17 cellular contexts compared by ENCODE assay signal in the genomic region with DNA sequence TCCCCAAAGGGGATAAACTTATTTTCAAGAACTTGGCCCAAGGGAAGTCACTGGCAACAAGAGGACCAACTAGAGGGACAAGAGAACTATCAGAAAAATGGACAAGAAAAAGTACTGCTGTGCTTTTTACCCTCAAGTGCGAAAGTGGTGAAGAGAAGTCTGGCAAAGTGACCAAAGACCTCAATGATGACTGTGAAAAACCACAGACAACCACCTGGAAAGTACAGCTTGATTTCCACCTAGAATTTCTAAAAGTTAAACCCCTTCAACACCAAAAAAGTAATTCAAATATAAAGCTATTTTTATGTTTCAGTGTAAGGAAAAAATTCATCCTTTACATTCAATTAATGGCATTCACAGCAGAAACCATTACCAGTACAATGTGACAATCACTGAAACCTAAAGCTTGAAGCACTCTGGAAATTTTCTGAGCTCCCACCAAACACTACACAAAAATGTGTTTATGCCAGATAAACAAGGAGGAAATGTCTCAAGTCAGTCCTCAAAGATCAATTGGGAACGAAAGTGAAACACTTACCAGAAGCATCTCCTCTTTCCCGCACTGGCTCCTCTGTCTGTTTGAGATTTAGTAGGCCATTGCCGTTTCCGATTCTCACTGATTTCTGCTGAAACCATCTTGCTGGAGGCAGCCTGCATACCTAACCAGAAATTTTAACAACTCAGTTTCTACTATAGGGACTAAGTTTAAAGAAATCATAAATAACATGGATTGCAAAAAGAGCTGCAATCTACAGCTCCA. TPM values are rescaled to one million over a fixed set of nuclear protein-coding genes. Genes with fewer than 3 reads are reported as not detected.
DNase-seq lines count a peak whose midpoint lies in the region; ATAC-seq and TF ChIP-seq lines count a peak whose summit lies in the region.
"Had no signal": no experiment of that assay in that cellular context is flagged by ENCODE, and none has a peak within 500 bp of the region (broad histone marks: within the 10 kb centered on the region; RNA-seq: fewer than 3 reads in every experiment).

No MANE protein-coding gene starts in this region.

- H3K36me3 Mint-ChIP-seq in activated T-cell treated with anti-CD3 and anti-CD28 coated beads, Interleukin-2, amount 50 U/mL, for 72 hours (ENCODE audit: insufficient read depth in 2 of 2), result peaks cover 10 to 48% of the 10 kb centered on the region in 2 donors
- peaks cover 19% of the 10 kb centered on the region for H3K36me3 Mint-ChIP-seq in activated naive CD4-positive, alpha-beta T cell treated with anti-CD3 and anti-CD28 coated beads, Interleukin-2, amount 50 U/mL, for 24 hours

- H3K4me1 ChIP-seq in adrenal gland (replicated peaks in 1 of 2), result peaks cover 4 to 8% of the 10 kb centered on the region in 2 donors
- H3K4me1 ChIP-seq in tibial artery, result peaks cover 0 to 7% (median 2%) of the 10 kb centered on the region in 4 donors

- peak overlapping the region; percentile 36 to 61 for H3K4me3 Mint-ChIP-seq in activated T-cell treated with anti-CD3 and anti-CD28 coated beads, Interleukin-2, amount 50 U/mL, for 72 hours
- H3K4me3 Mint-ChIP-seq in activated naive CD4-positive, alpha-beta T cell treated with anti-CD3 and anti-CD28 coated beads, Interleukin-2, amount 50 U/mL, for 24 hours, result peak overlapping the region; percentile 19

- TF ChIP-seq CTCF in adrenal gland (IDR thresholded peaks at IDR 0.05), result no peak
- no peak for TF ChIP-seq CTCF in tibial artery (IDR thresholded peaks at IDR 0.05)

- no peaks in the 10 kb centered on the region for H3K27me3 ChIP-seq in adrenal gland
- no peaks in the 10 kb centered on the region for H3K27me3 ChIP-seq in tibial artery
- H3K27me3 ChIP-seq: ovary, upper lobe of right lung had no signal

- H3K9me3 ChIP-seq in adrenal gland (replicated peaks in 1 of 3) (no peaks in the 10 kb centered on the region), tibial artery (no peaks in the 10 kb centered on the region)
- H3K9me3 ChIP-seq: ovary, upper lobe of right lung had no signal

- no peak overlapping the region for H3K4me3 ChIP-seq in adrenal gland
- no peak overlapping the region for H3K4me3 ChIP-seq in tibial artery
- H3K4me3 ChIP-seq: lung, ovary, upper lobe of right lung had no signal

- TF ChIP-seq POLR2A in adrenal gland (IDR thresholded peaks at IDR 0.05), result no peak

- H3K36me3 ChIP-seq in adrenal gland (replicated peaks in 1 of 2) (peaks cover 0 to 84% of the 10 kb centered on the region in 2 donors), tibial artery (peaks cover 64 to 89% (median 78%) of the 10 kb centered on the region in 3 donors)
- H3K36me3 ChIP-seq: ovary had no signal

- no peak for DNase-seq in activated T-cell treated with anti-CD3 and anti-CD28 coated beads, Interleukin-2, amount 50 U/mL, for 72 hours
- DNase-seq in activated T-cell treated with anti-CD3 and anti-CD28 coated beads for 4 hours (no peak), adrenal gland (no peak), tibial artery (no peak), SW480 (ENCODE audit: low spot score) (no peak)
- DNase-seq: ACHN; activated effector memory CD4-positive, alpha-beta T cell treated with Interleukin-2 at 50 U/mL for 16 hours; caudate nucleus; DMS79; NCI-H1092; ovary; upper lobe of right lung had no signal

- no peaks in the 10 kb centered on the region for H3K9me3 Mint-ChIP-seq in activated T-cell treated with anti-CD3 and anti-CD28 coated beads, Interleukin-2, amount 50 U/mL, for 72 hours
- no peaks in the 10 kb centered on the region for H3K9me3 Mint-ChIP-seq in activated naive CD4-positive, alpha-beta T cell treated with anti-CD3 and anti-CD28 coated beads, Interleukin-2, amount 50 U/mL, for 24 hours

- H3K27ac ChIP-seq in adrenal gland (no peak overlapping the region), tibial artery (no peak overlapping the region)
- H3K27ac ChIP-seq: ovary, upper lobe of right lung had no signal

- WGBS in adrenal gland, 4 donors, result 72 to 91% (median 83%) methylated on average over 5 of the region's 5 CpGs

- no peaks in the 10 kb centered on the region for H3K27me3 Mint-ChIP-seq in activated T-cell treated with anti-CD3 and anti-CD28 coated beads, Interleukin-2, amount 50 U/mL, for 72 hours (ENCODE audit: low read depth)
- H3K27me3 Mint-ChIP-seq in activated naive CD4-positive, alpha-beta T cell treated with anti-CD3 and anti-CD28 coated beads, Interleukin-2, amount 50 U/mL, for 24 hours, result no peaks in the 10 kb centered on the region

- H3K27ac Mint-ChIP-seq in activated T-cell treated with anti-CD3 and anti-CD28 coated beads, Interleukin-2, amount 50 U/mL, for 72 hours, result peak overlapping the region; percentile 93
- peak overlapping the region; percentile 52 for H3K27ac Mint-ChIP-seq in activated naive CD4-positive, alpha-beta T cell treated with anti-CD3 and anti-CD28 coated beads, Interleukin-2, amount 50 U/mL, for 24 hours

- peak; percentile 68 to 73 for ATAC-seq in activated T-cell treated with anti-CD3 and anti-CD28 coated beads, Interleukin-2, amount 50 U/mL, for 72 hours (replicated peaks in 1 of 2)
- ATAC-seq in HG03565 (IDR thresholded peaks at IDR 0.05; ENCODE audit: unreplicated experiment) (peak; percentile 64), HG03196 (IDR thresholded peaks at IDR 0.05; ENCODE audit: unreplicated experiment) (no peak)
- ATAC-seq: upper lobe of right lung had no signal

- intact Hi-C loops in adrenal gland (cut with DNase I), result no loop called here
- intact Hi-C loops in tibial artery (cut with DNase I; ENCODE audit: low total_unique reads), result no loop called here

- H3K4me1 Mint-ChIP-seq in activated T-cell treated with anti-CD3 and anti-CD28 coated beads, Interleukin-2, amount 50 U/mL, for 72 hours (ENCODE audit: low read depth), result peaks cover 61% of the 10 kb centered on the region
- peaks cover 44% of the 10 kb centered on the region for H3K4me1 Mint-ChIP-seq in activated naive CD4-positive, alpha-beta T cell treated with anti-CD3 and anti-CD28 coated beads, Interleukin-2, amount 50 U/mL, for 24 hours

RNA-seq across cellular contexts. Expression of gene SDE2, which starts 8.3 kb away (rescaled TPM):
- total RNA-seq in activated T-cell treated with anti-CD3 and anti-CD28 coated beads, Interleukin-2, amount 50 U/mL, for 72 hours, result 10 to 100 TPM; 21.5 to 24.0 TPM
- 10 to 100 TPM; 11.4 to 32.9 (median 16.9) TPM for total RNA-seq in adrenal gland
- polyA plus RNA-seq in adrenal gland, result 10 to 100 TPM in 1 of 3 donors, 1 to 10 TPM in 2; 4.3 to 20.7 (median 4.9) TPM

RNA-seq across cellular contexts. Expression of gene LEFTY2, which starts 49.9 kb away (rescaled TPM):
- not detected for total RNA-seq in activated T-cell treated with anti-CD3 and anti-CD28 coated beads, Interleukin-2, amount 50 U/mL, for 72 hours
- total RNA-seq in adrenal gland, result 1 to 10 TPM in 2 of 8 donors, under 1 TPM in 5, not detected in 1; 0.38 to 1.8 (median 0.78) TPM
- polyA plus RNA-seq in adrenal gland, result under 1 TPM; 0.16 to 0.57 (median 0.54) TPM
- polyA plus RNA-seq: esophagus had no signal
